ENCODE assay signal across 9 cellular contexts in the genomic region with DNA sequence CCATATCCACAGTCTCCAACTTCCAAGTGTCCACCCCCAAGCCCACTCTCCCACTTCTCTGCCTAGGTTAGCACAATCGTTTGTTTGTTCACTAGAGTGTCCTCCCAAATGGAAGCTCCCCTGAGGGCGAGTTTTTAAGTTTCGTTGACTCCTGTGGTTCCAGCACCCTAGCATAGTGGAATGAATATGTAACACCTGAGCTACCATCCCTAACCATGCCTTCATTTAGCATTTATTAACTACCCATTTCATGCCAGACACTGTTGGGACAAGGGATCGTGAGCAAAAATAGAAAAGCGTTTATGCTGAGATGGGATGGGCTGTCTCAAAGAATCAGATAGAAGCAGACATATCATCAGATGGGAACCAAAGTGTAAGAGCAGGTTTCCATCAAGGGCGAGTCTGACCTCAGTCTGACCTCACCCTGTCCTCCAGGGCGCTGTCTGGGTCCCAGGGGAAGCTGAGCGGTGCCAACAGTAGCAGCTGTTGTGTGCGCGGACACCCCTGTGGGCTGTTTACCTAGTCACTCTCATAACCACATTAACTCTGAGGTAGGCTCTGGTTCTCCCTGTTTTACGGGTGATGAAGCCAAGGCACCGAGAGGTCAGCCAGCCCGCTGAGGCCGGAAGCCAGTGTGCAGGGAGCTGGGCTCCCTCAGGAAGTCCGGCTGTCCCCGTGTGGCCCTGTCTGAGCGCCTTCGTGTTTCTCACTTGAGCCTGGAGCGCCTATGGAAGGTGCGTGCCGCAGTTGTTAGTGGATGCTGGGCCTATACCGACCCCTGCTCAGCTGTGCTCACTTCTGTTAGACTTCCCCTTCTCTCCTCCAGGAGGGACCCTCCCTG. TPM values are rescaled to one million over a fixed set of nuclear protein-coding genes. Genes with fewer than 3 reads are reported as not detected.
DNase-seq lines count a peak whose midpoint lies in the region; ATAC-seq, FAIRE-seq and TF ChIP-seq lines count a peak whose summit lies in the region.
"Had no signal": no experiment of that assay in that cellular context is flagged by ENCODE, and none has a peak within 500 bp of the region (broad histone marks: within the 10 kb centered on the region; RNA-seq: fewer than 3 reads in every experiment).

No MANE protein-coding gene starts in this region.

- no peak overlapping the region for H4K8ac ChIP-seq in mesenchymal stem cell (ENCODE audit: low read length)

- ATAC-seq in HG03354 (IDR thresholded peaks at IDR 0.05; ENCODE audit: poor library complexity, severe bottlenecking, unreplicated experiment) = peak; percentile 42
- ATAC-seq in K562 = no peak; the same call in 1 of the 3 replicates
- ATAC-seq in HG03135 (IDR thresholded peaks at IDR 0.05; ENCODE audit: unreplicated experiment) = no peak

- no peak overlapping the region for H2BK5ac ChIP-seq in mesenchymal stem cell (ENCODE audit: low read depth, low read length, poor library complexity, severe bottlenecking)

- no peak overlapping the region for H3K4ac ChIP-seq in mesenchymal stem cell (ENCODE audit: low read depth in 1 of 2, low read length in 2 of 2)

- no peak overlapping the region for H3K27ac Mint-ChIP-seq in activated T-helper 1 cell treated with anti-CD3 and anti-CD28 coated beads, Interleukin-12 subunit alpha, Interleukin-12 subunit beta, Interleukin-2, Interleukin-4 antibody, amounts not matched to agents 30 ng/mL and 10 ng/mL and 1 ng/mL, durations not matched to agents 14 hours and 24 hours and 36 hours

- H3K27me3 ChIP-seq in K562 (ENCODE audit: control insufficient read depth in 2 of 2, insufficient read depth in 2 of 2, low read length in 2 of 2) (no peaks in the 10 kb centered on the region), mesenchymal stem cell (ENCODE audit: control insufficient read depth in 1 of 2, insufficient read depth in 1 of 2, low read length in 2 of 2) (no peaks in the 10 kb centered on the region)

- H3K36me3 Mint-ChIP-seq in activated T-helper 1 cell treated with anti-CD3 and anti-CD28 coated beads, Interleukin-12 subunit alpha, Interleukin-12 subunit beta, Interleukin-2, Interleukin-4 antibody, amounts not matched to agents 30 ng/mL and 10 ng/mL and 1 ng/mL, durations not matched to agents 14 hours and 24 hours and 36 hours (ENCODE audit: low read depth) = peaks cover 41% of the 10 kb centered on the region

- in situ Hi-C loops in K562 (cut with MboI) = no loop called here

- no peaks in the 10 kb centered on the region for H3K9me1 ChIP-seq in K562 (ENCODE audit: control insufficient read depth, insufficient read depth, low read length)

- DNase-seq in K562 (ENCODE audit: extremely low read depth in 1 of 4, low spot score in 3 of 4) (no peak), mesenchymal stem cell (no peak), HCEC 1CT (no peak)
- no peak for DNase-seq in activated T-helper 1 cell treated with anti-CD3 and anti-CD28 coated beads, Interleukin-12 subunit alpha, Interleukin-12 subunit beta, Interleukin-2, Interleukin-4 antibody, amounts not matched to agents 30 ng/mL and 10 ng/mL and 1 ng/mL, durations not matched to agents 14 hours and 24 hours and 36 hours (ENCODE audit: low spot score)
- no peak for DNase-seq in activated CD8-positive, alpha-beta memory T cell treated with anti-CD3 and anti-CD28 coated beads, Interleukin-2, amount 50 U/mL, for 48 hours

- H2BK15ac ChIP-seq in mesenchymal stem cell (ENCODE audit: low read depth, poor library complexity, severe bottlenecking) = no peak overlapping the region

- H3K4me1 ChIP-seq in K562 (replicated peaks in 1 of 2; ENCODE audit: control insufficient read depth in 2 of 2, insufficient read depth in 2 of 2, low read length in 2 of 2) (peaks cover under 1 to 20% of the 10 kb centered on the region in 2 experiments; a peak in 3 of 5 replicates), mesenchymal stem cell (ENCODE audit: control insufficient read depth, insufficient read depth, low read depth, low read length) (peaks cover 19% of the 10 kb centered on the region)

- H3K4me3 ChIP-seq in K562 = no peak overlapping the region
- H3K4me3 ChIP-seq in mesenchymal stem cell (ENCODE audit: insufficient read depth in 1 of 2, low read depth in 1 of 2, low read length in 2 of 2) = no peak overlapping the region

- H3K14ac ChIP-seq in mesenchymal stem cell (ENCODE audit: low read length in 2 of 2) = no peak overlapping the region

- H3K4me3 Mint-ChIP-seq in activated T-helper 1 cell treated with anti-CD3 and anti-CD28 coated beads, Interleukin-12 subunit alpha, Interleukin-12 subunit beta, Interleukin-2, Interleukin-4 antibody, amounts not matched to agents 30 ng/mL and 10 ng/mL and 1 ng/mL, durations not matched to agents 14 hours and 24 hours and 36 hours = no peak overlapping the region

- no peak overlapping the region for H3K23ac ChIP-seq in mesenchymal stem cell (ENCODE audit: low read length in 2 of 2)

- intact Hi-C loops in K562 (cut with micrococcal nuclease) = no loop called here
- intact Hi-C loops in activated T-helper 1 cell treated with anti-CD3 and anti-CD28 coated beads, Interleukin-12 subunit alpha, Interleukin-12 subunit beta, Interleukin-2, Interleukin-4 antibody, amounts not matched to agents 30 ng/mL and 10 ng/mL and 1 ng/mL, durations not matched to agents 14 hours and 24 hours and 36 hours (cut with micrococcal nuclease) = no loop called here

- H3K27me3 Mint-ChIP-seq in activated T-helper 1 cell treated with anti-CD3 and anti-CD28 coated beads, Interleukin-12 subunit alpha, Interleukin-12 subunit beta, Interleukin-2, Interleukin-4 antibody, amounts not matched to agents 30 ng/mL and 10 ng/mL and 1 ng/mL, durations not matched to agents 14 hours and 24 hours and 36 hours (ENCODE audit: insufficient read depth) = no peaks in the 10 kb centered on the region

- POLR2A ChIA-PET in K562 (lab: Yijun Ruan, JAX) = interaction anchor here (0.7 to 2.1 kb wide), 9 partner anchors 9 to 141 kb away, joined by 3 to 6 read pairs (median 4); no protein-coding TSS in a partner anchor

- H2AFZ ChIP-seq in K562 (ENCODE audit: low read depth, low read length) (no peak overlapping the region), mesenchymal stem cell (ENCODE audit: low read depth, low read length) (no peak overlapping the region)

- peaks cover 4% of the 10 kb centered on the region; the same call in 2 of the 3 replicates for H3K79me2 ChIP-seq in K562 (ENCODE audit: control insufficient read depth, insufficient read depth, low read length)

- H2BK120ac ChIP-seq in mesenchymal stem cell (ENCODE audit: low read depth, low read length) = no peak overlapping the region

- peak overlapping the region; percentile 77 for H3K27ac ChIP-seq in C4-2B
- no peak overlapping the region; the same call in 2 of the 3 replicates for H3K27ac ChIP-seq in K562 (ENCODE audit: extremely low read depth, low read depth, low read length)
- H3K27ac ChIP-seq in mesenchymal stem cell (ENCODE audit: low read length, poor library complexity, severe bottlenecking) = no peak overlapping the region

- H4K91ac ChIP-seq in mesenchymal stem cell (ENCODE audit: low read length) = no peak overlapping the region

- TF ChIP-seq POLR2A in K562 (conservative IDR thresholded peaks at IDR 0.05) = peak; percentile 28; the same call in 1 of the 2 replicates

- H3K18ac ChIP-seq in mesenchymal stem cell (ENCODE audit: low read depth in 1 of 2, low read length in 2 of 2) = no peak overlapping the region

- TF ChIP-seq RAD21 in K562 (CRISPR knock-in tag; conservative IDR thresholded peaks at IDR 0.05 in 1 of 2, IDR thresholded peaks at IDR 0.05 in 1 of 2) = no peak

- TF ChIP-seq CTCF in C4-2B (conservative IDR thresholded peaks at IDR 0.05) (no peak), K562 (IDR thresholded peaks at IDR 0.05 in 2 of 3, conservative IDR thresholded peaks at IDR 0.05 in 1 of 3; ENCODE audit: insufficient read depth in 2 of 3, low read depth in 1 of 3, low read length in 3 of 3) (no peak)

- H3K4me2 ChIP-seq in K562 (ENCODE audit: insufficient read depth, low read length) = no peak overlapping the region
- no peak overlapping the region for H3K4me2 ChIP-seq in mesenchymal stem cell (ENCODE audit: low read length, poor library complexity, severe bottlenecking)

- H2AK5ac ChIP-seq in mesenchymal stem cell (ENCODE audit: low read length, severe bottlenecking) = no peak overlapping the region

- WGBS in K562 (ENCODE audit: insufficient coverage, low coverage, missing lambda C conversion rate) = 86% methylated on average over 22 of the region's 22 CpGs
- WGBS in mesenchymal stem cell = 96% methylated on average over 22 of the region's 22 CpGs

- no peak for TF ChIP-seq EP300 in K562 (IDR thresholded peaks at IDR 0.05; ENCODE audit: low read length)

- H2BK12ac ChIP-seq in mesenchymal stem cell (ENCODE audit: low read length in 2 of 2) = no peak overlapping the region

- no peaks in the 10 kb centered on the region for H3K9me3 Mint-ChIP-seq in activated T-helper 1 cell treated with anti-CD3 and anti-CD28 coated beads, Interleukin-12 subunit alpha, Interleukin-12 subunit beta, Interleukin-2, Interleukin-4 antibody, amounts not matched to agents 30 ng/mL and 10 ng/mL and 1 ng/mL, durations not matched to agents 14 hours and 24 hours and 36 hours

- peaks cover 16% of the 10 kb centered on the region for H3K4me1 Mint-ChIP-seq in activated T-helper 1 cell treated with anti-CD3 and anti-CD28 coated beads, Interleukin-12 subunit alpha, Interleukin-12 subunit beta, Interleukin-2, Interleukin-4 antibody, amounts not matched to agents 30 ng/mL and 10 ng/mL and 1 ng/mL, durations not matched to agents 14 hours and 24 hours and 36 hours (ENCODE audit: low read depth)

- H3K36me3 ChIP-seq in K562 (ENCODE audit: control insufficient read depth, insufficient read depth, low read length) = peaks cover 85% of the 10 kb centered on the region
- peaks cover 81 to 89% of the 10 kb centered on the region in 2 experiments for H3K36me3 ChIP-seq in mesenchymal stem cell (ENCODE audit: control insufficient read depth in 1 of 2, insufficient read depth in 2 of 2, low read depth in 1 of 2, low read length in 2 of 2)

- H3K9ac ChIP-seq in K562 (ENCODE audit: insufficient read depth in 1 of 2, low read depth in 2 of 2, low read length in 2 of 2) = peak overlapping the region in 1 of 2 experiments; percentile 80; a peak in 2 of 4 replicates
- peak overlapping the region; percentile 11 for H3K9ac ChIP-seq in mesenchymal stem cell (ENCODE audit: low read length)

- FAIRE-seq in K562 (lab: Jason Lieb, UNC) = peak; percentile 29
- FAIRE-seq: G401.6 had no signal

- no peaks in the 10 kb centered on the region; the same call in 1 of the 2 replicates for H4K20me1 ChIP-seq in K562 (replicated peaks; ENCODE audit: control insufficient read depth, insufficient read depth, low read length)

- BruUV-seq in K562 (replicated peaks; lab: Mats Ljungman, UMichigan) = no TSS peak

- no peaks in the 10 kb centered on the region; the same call in 1 of the 2 replicates for H3K9me3 ChIP-seq in K562 (replicated peaks; ENCODE audit: control insufficient read depth, insufficient read depth, low read depth, low read length)
- H3K9me3 ChIP-seq in mesenchymal stem cell (ENCODE audit: control insufficient read depth, low read length) = no peaks in the 10 kb centered on the region

- H3K79me1 ChIP-seq in mesenchymal stem cell (replicated peaks; ENCODE audit: low read length, poor library complexity, severe bottlenecking) = peaks cover 19% of the 10 kb centered on the region

- CTCF ChIA-PET in K562 (lab: Yijun Ruan, JAX; ENCODE audit: low intra/inter-chr PET ratio) = no interaction called here

RNA-seq across cellular contexts. Expression of a gene that starts 6.2 kb away (rescaled TPM):
- total RNA-seq in K562 (2011; cell fraction: chromatin; rRNA removed; ENCODE audit: low replicate concordance) = 33.1 and 94.9 TPM in 2 replicates
- 31.3 and 42.9 TPM in 2 replicates for total RNA-seq in K562 (2011; cell fraction: nucleolus; rRNA removed)
- 37.7 and 39.6 TPM in 2 replicates for total RNA-seq in K562 (2011; cell fraction: nucleoplasm; rRNA removed)
- total RNA-seq in K562 (2014; rRNA removed) (45.4 and 45.8 TPM in 2 replicates), K562 (2014; rRNA removed; fragmentation: Illumina TruSeq; extraction: Trizol) (15.9 and 18.6 TPM in 2 replicates), K562 (2015; rRNA removed; fragmentation: Illumina TruSeq; extraction: Trizol) (31.8 and 32.1 TPM in 2 replicates), K562 (2021) (49.4 and 52.0 TPM in 2 replicates)
- polyA plus RNA-seq in K562 (2011; rRNA removed) (15.5 and 20.7 TPM in 2 replicates), K562 (2014; fragmentation: Illumina TruSeq; extraction: Trizol) (33.2 and 37.5 TPM in 2 replicates), K562 (2014; fragmentation: Nextera tagmentation; extraction: Ambion mirVana) (1 to 10 TPM; 1.7 to 3.8 TPM), K562 (2014; rRNA removed) (29.1 and 30.2 TPM in 2 replicates)
- 11.4 and 24.5 TPM in 2 replicates for polyA plus RNA-seq in K562 (2011; cell fraction: cytosol; rRNA removed)
- polyA plus RNA-seq in K562 (2011; cell fraction: nucleus; rRNA removed) = 10.2 and 21.9 TPM in 2 replicates
- polyA plus RNA-seq in K562 (2012) = 30.0 and 34.8 TPM in 2 replicates
- 19.5 and 44.8 TPM in 2 replicates for polyA minus RNA-seq in K562 (2011; rRNA and poly(A)+ RNA removed)
- polyA minus RNA-seq in K562 (2011; cell fraction: cytosol; rRNA and poly(A)+ RNA removed) = 36.4 and 44.8 TPM in 2 replicates
- 11.0 and 11.9 TPM in 2 replicates for polyA minus RNA-seq in K562 (2011; cell fraction: nucleus; rRNA and poly(A)+ RNA removed)
- 51.3 TPM for polyA plus RNA-seq in mesenchymal stem cell (2013, experiment 1 of 2)
- 50.8 TPM for polyA plus RNA-seq in mesenchymal stem cell (2013, experiment 2 of 2)
- 89.1 and 89.8 TPM in 2 replicates for total RNA-seq in activated T-helper 1 cell treated with anti-CD3 and anti-CD28 coated beads, Interleukin-12 subunit alpha, Interleukin-12 subunit beta, Interleukin-2, Interleukin-4 antibody, amounts not matched to agents 30 ng/mL and 10 ng/mL and 1 ng/mL, durations not matched to agents 14 hours and 24 hours and 36 hours

RNA-seq across cellular contexts. Expression of a gene that starts 42.4 kb away (rescaled TPM):
- 2.3 and 4.6 TPM in 2 replicates for total RNA-seq in K562 (2011; cell fraction: chromatin; rRNA removed; ENCODE audit: low replicate concordance)
- total RNA-seq in K562 (2011; cell fraction: nucleolus; rRNA removed) = 0.67 and 2.2 TPM in 2 replicates
- 1.8 TPM in 2 replicates for total RNA-seq in K562 (2011; cell fraction: nucleoplasm; rRNA removed)
- total RNA-seq in K562 (2014; rRNA removed) (0.09 and 0.24 TPM in 2 replicates), K562 (2014; rRNA removed; fragmentation: Illumina TruSeq; extraction: Trizol) (0.70 and 0.98 TPM in 2 replicates), K562 (2015; rRNA removed; fragmentation: Illumina TruSeq; extraction: Trizol) (0.45 and 0.51 TPM in 2 replicates), K562 (2021) (0.11 and 0.75 TPM in 2 replicates)
- polyA plus RNA-seq in K562 (2011; rRNA removed) (0.05 and 0.35 TPM in 2 replicates), K562 (2014; fragmentation: Illumina TruSeq; extraction: Trizol) (0.57 and 0.67 TPM in 2 replicates), K562 (2014; fragmentation: Nextera tagmentation; extraction: Ambion mirVana) (under 1 TPM; 0.30 to 0.81 TPM), K562 (2014; rRNA removed) (0.22 and 0.49 TPM in 2 replicates)
- 0.09 TPM in 2 replicates for polyA plus RNA-seq in K562 (2011; cell fraction: cytosol; rRNA removed)
- polyA plus RNA-seq in K562 (2011; cell fraction: nucleus; rRNA removed) = 0.32 and 0.44 TPM in 2 replicates
- polyA plus RNA-seq in K562 (2012) = 0.35 and 1.6 TPM in 2 replicates
- polyA minus RNA-seq in K562 (2011; rRNA and poly(A)+ RNA removed) = 0.54 and 0.63 TPM in 2 replicates
- not detected in 2 replicates for polyA minus RNA-seq in K562 (2011; cell fraction: cytosol; rRNA and poly(A)+ RNA removed)
- 0.54 and 1.00 TPM in 2 replicates for polyA minus RNA-seq in K562 (2011; cell fraction: nucleus; rRNA and poly(A)+ RNA removed)
- polyA plus RNA-seq in mesenchymal stem cell (2013, experiment 1 of 2) = 1.0 TPM
- 0.51 TPM for polyA plus RNA-seq in mesenchymal stem cell (2013, experiment 2 of 2)
- 0.39 and 0.73 TPM in 2 replicates for total RNA-seq in activated T-helper 1 cell treated with anti-CD3 and anti-CD28 coated beads, Interleukin-12 subunit alpha, Interleukin-12 subunit beta, Interleukin-2, Interleukin-4 antibody, amounts not matched to agents 30 ng/mL and 10 ng/mL and 1 ng/mL, durations not matched to agents 14 hours and 24 hours and 36 hours

RNA-seq across cellular contexts. Expression of a gene that starts 44.4 kb away (rescaled TPM):
- 180 and 244 TPM in 2 replicates for total RNA-seq in K562 (2011; cell fraction: chromatin; rRNA removed; ENCODE audit: low replicate concordance)
- 111 and 117 TPM in 2 replicates for total RNA-seq in K562 (2011; cell fraction: nucleolus; rRNA removed)
- total RNA-seq in K562 (2011; cell fraction: nucleoplasm; rRNA removed) = 168 and 236 TPM in 2 replicates
- total RNA-seq in K562 (2014; rRNA removed) (145 and 157 TPM in 2 replicates), K562 (2014; rRNA removed; fragmentation: Illumina TruSeq; extraction: Trizol) (262 and 288 TPM in 2 replicates), K562 (2015; rRNA removed; fragmentation: Illumina TruSeq; extraction: Trizol) (191 and 206 TPM in 2 replicates), K562 (2021) (149 and 153 TPM in 2 replicates)
- polyA plus RNA-seq in K562 (2011; rRNA removed) (75.6 and 120 TPM in 2 replicates), K562 (2014; fragmentation: Illumina TruSeq; extraction: Trizol) (206 and 239 TPM in 2 replicates), K562 (2014; fragmentation: Nextera tagmentation; extraction: Ambion mirVana) (10 to 100 TPM; 85.8 to 94.3 TPM), K562 (2014; rRNA removed) (148 and 173 TPM in 2 replicates)
- 29.9 and 31.1 TPM in 2 replicates for polyA plus RNA-seq in K562 (2011; cell fraction: cytosol; rRNA removed)
- polyA plus RNA-seq in K562 (2011; cell fraction: nucleus; rRNA removed) = 49.5 and 50.7 TPM in 2 replicates
- 172 and 176 TPM in 2 replicates for polyA plus RNA-seq in K562 (2012)
- polyA minus RNA-seq in K562 (2011; rRNA and poly(A)+ RNA removed) = 82.6 and 112 TPM in 2 replicates
- 46.2 and 60.0 TPM in 2 replicates for polyA minus RNA-seq in K562 (2011; cell fraction: cytosol; rRNA and poly(A)+ RNA removed)
- 49.0 and 75.2 TPM in 2 replicates for polyA minus RNA-seq in K562 (2011; cell fraction: nucleus; rRNA and poly(A)+ RNA removed)
- polyA plus RNA-seq in mesenchymal stem cell (2013, experiment 1 of 2) = 73.0 TPM
- 69.4 TPM for polyA plus RNA-seq in mesenchymal stem cell (2013, experiment 2 of 2)
- total RNA-seq in activated T-helper 1 cell treated with anti-CD3 and anti-CD28 coated beads, Interleukin-12 subunit alpha, Interleukin-12 subunit beta, Interleukin-2, Interleukin-4 antibody, amounts not matched to agents 30 ng/mL and 10 ng/mL and 1 ng/mL, durations not matched to agents 14 hours and 24 hours and 36 hours = 124 and 129 TPM in 2 replicates

RNA-seq across cellular contexts. Expression of a gene that starts 47.1 kb away (rescaled TPM):
- total RNA-seq in K562 (2011; cell fraction: chromatin; rRNA removed; ENCODE audit: low replicate concordance) = 17.2 and 40.4 TPM in 2 replicates
- 28.6 and 34.4 TPM in 2 replicates for total RNA-seq in K562 (2011; cell fraction: nucleolus; rRNA removed)
- total RNA-seq in K562 (2011; cell fraction: nucleoplasm; rRNA removed) = 33.1 and 41.8 TPM in 2 replicates
- total RNA-seq in K562 (2014; rRNA removed) = 64.6 and 66.9 TPM in 2 replicates
- 17.9 and 18.7 TPM in 2 replicates for total RNA-seq in K562 (2014; rRNA removed; fragmentation: Illumina TruSeq; extraction: Trizol)
- total RNA-seq in K562 (2015; rRNA removed; fragmentation: Illumina TruSeq; extraction: Trizol) = 22.1 and 23.1 TPM in 2 replicates
- total RNA-seq in K562 (2021) = 37.8 and 45.5 TPM in 2 replicates
- 29.8 and 36.2 TPM in 2 replicates for polyA plus RNA-seq in K562 (2011; rRNA removed)
- 39.9 and 51.1 TPM in 2 replicates for polyA plus RNA-seq in K562 (2011; cell fraction: cytosol; rRNA removed)
- 23.3 and 30.8 TPM in 2 replicates for polyA plus RNA-seq in K562 (2011; cell fraction: nucleus; rRNA removed)
- polyA plus RNA-seq in K562 (2012) = 35.4 and 103 TPM in 2 replicates
- 60.7 and 65.5 TPM in 2 replicates for polyA plus RNA-seq in K562 (2014; fragmentation: Illumina TruSeq; extraction: Trizol)
- polyA plus RNA-seq in K562 (2014; fragmentation: Nextera tagmentation; extraction: Ambion mirVana) = 10 to 100 TPM; 10.1 to 14.6 TPM
- polyA plus RNA-seq in K562 (2014; rRNA removed) = 58.7 and 68.6 TPM in 2 replicates
- polyA minus RNA-seq in K562 (2011; rRNA and poly(A)+ RNA removed) = 18.3 and 23.9 TPM in 2 replicates
- polyA minus RNA-seq in K562 (2011; cell fraction: cytosol; rRNA and poly(A)+ RNA removed) = 18.9 and 19.3 TPM in 2 replicates
- 10.6 and 14.3 TPM in 2 replicates for polyA minus RNA-seq in K562 (2011; cell fraction: nucleus; rRNA and poly(A)+ RNA removed)
- 63.3 TPM for polyA plus RNA-seq in mesenchymal stem cell (2013, experiment 1 of 2)
- 64.3 TPM for polyA plus RNA-seq in mesenchymal stem cell (2013, experiment 2 of 2)
- total RNA-seq in activated T-helper 1 cell treated with anti-CD3 and anti-CD28 coated beads, Interleukin-12 subunit alpha, Interleukin-12 subunit beta, Interleukin-2, Interleukin-4 antibody, amounts not matched to agents 30 ng/mL and 10 ng/mL and 1 ng/mL, durations not matched to agents 14 hours and 24 hours and 36 hours = 32.6 and 36.3 TPM in 2 replicates

RNA-seq across cellular contexts. Expression of a gene that starts 54.0 kb away (rescaled TPM):
- 153 and 277 TPM in 2 replicates for total RNA-seq in K562 (2011; cell fraction: chromatin; rRNA removed; ENCODE audit: low replicate concordance)
- 161 TPM in 2 replicates for total RNA-seq in K562 (2011; cell fraction: nucleolus; rRNA removed)
- total RNA-seq in K562 (2011; cell fraction: nucleoplasm; rRNA removed) = 163 and 174 TPM in 2 replicates
- total RNA-seq in K562 (2014; rRNA removed) (114 and 123 TPM in 2 replicates), K562 (2014; rRNA removed; fragmentation: Illumina TruSeq; extraction: Trizol) (112 and 125 TPM in 2 replicates), K562 (2015; rRNA removed; fragmentation: Illumina TruSeq; extraction: Trizol) (129 and 131 TPM in 2 replicates), K562 (2021) (261 and 280 TPM in 2 replicates)
- polyA plus RNA-seq in K562 (2011; rRNA removed) (163 and 165 TPM in 2 replicates), K562 (2014; fragmentation: Illumina TruSeq; extraction: Trizol) (194 and 206 TPM in 2 replicates), K562 (2014; fragmentation: Nextera tagmentation; extraction: Ambion mirVana) (10 to 100 TPM; 42.9 to 58.5 TPM), K562 (2014; rRNA removed) (120 and 129 TPM in 2 replicates)
- 156 and 184 TPM in 2 replicates for polyA plus RNA-seq in K562 (2011; cell fraction: cytosol; rRNA removed)
- polyA plus RNA-seq in K562 (2011; cell fraction: nucleus; rRNA removed) = 114 and 149 TPM in 2 replicates
- 94.5 and 161 TPM in 2 replicates for polyA plus RNA-seq in K562 (2012)
- 244 and 312 TPM in 2 replicates for polyA minus RNA-seq in K562 (2011; rRNA and poly(A)+ RNA removed)
- 258 TPM in 2 replicates for polyA minus RNA-seq in K562 (2011; cell fraction: cytosol; rRNA and poly(A)+ RNA removed)
- 49.9 and 63.5 TPM in 2 replicates for polyA minus RNA-seq in K562 (2011; cell fraction: nucleus; rRNA and poly(A)+ RNA removed)
- 188 TPM for polyA plus RNA-seq in mesenchymal stem cell (2013, experiment 1 of 2)
- 182 TPM for polyA plus RNA-seq in mesenchymal stem cell (2013, experiment 2 of 2)
- 200 and 211 TPM in 2 replicates for total RNA-seq in activated T-helper 1 cell treated with anti-CD3 and anti-CD28 coated beads, Interleukin-12 subunit alpha, Interleukin-12 subunit beta, Interleukin-2, Interleukin-4 antibody, amounts not matched to agents 30 ng/mL and 10 ng/mL and 1 ng/mL, durations not matched to agents 14 hours and 24 hours and 36 hours
